In genomic region chr6:90914312-90914711, GRCh38 we compare ENCODE assay signal across 7 cellular contexts.
"Had no signal": no experiment of that assay in that cellular context is flagged by ENCODE, and none has a peak within 500 bp of the region (broad histone marks: within the 10 kb centered on the region; RNA-seq: fewer than 3 reads in every experiment).

No MANE protein-coding gene starts in this region.

- ATAC-seq: HepG2, K562 had no signal

- H3K4me3 ChIP-seq: K562 had no signal

- FAIRE-seq: HepG2, HTR-8/SVneo, K562 had no signal

- H3K4me3 Mint-ChIP-seq: IgD-negative memory B cell had no signal

- H3K27ac ChIP-seq: HL-60 had no signal

- H3K27ac Mint-ChIP-seq: IgD-negative memory B cell had no signal

- DNase-seq: IMR-90, KBM-7 had no signal

- H3K4me1 Mint-ChIP-seq: IgD-negative memory B cell had no signal
